In genomic region chr15:40564591-40565332, GRCh38 we compare ENCODE assay signal across 8 cellular contexts. TPM values are rescaled to one million over a fixed set of nuclear protein-coding genes. Genes with fewer than 3 reads are reported as not detected.
DNase-seq lines count a peak whose midpoint lies in the region; ATAC-seq, FAIRE-seq and TF ChIP-seq lines count a peak whose summit lies in the region.

A gene with protein sequence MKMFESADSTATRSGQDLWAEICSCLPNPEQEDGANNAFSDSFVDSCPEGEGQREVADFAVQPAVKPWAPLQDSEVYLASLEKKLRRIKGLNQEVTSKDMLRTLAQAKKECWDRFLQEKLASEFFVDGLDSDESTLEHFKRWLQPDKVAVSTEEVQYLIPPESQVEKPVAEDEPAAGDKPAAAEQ (minus strand): TSS chr15:40565042. CDS start chr15:40563015, 2,027 bp downstream.

- H3K27me3 ChIP-seq in HUES64 (ENCODE audit: insufficient read depth, low read length): no peaks in the 10 kb centered on the region
- no peaks in the 10 kb centered on the region for H3K27me3 ChIP-seq in OCI-LY1 (ENCODE audit: insufficient read depth, low read length)

- H3K4me3 ChIP-seq in HUES64 (ENCODE audit: low read length): peak within 1 kb of the TSS; percentile 75
- H3K4me3 ChIP-seq in OCI-LY1 (ENCODE audit: low read depth, low read length, poor library complexity, severe bottlenecking): peak within 1 kb of the TSS; percentile 86
- H3K4me3 ChIP-seq in mesodermal cell (ENCODE audit: extremely low read depth, insufficient read depth, low read length, poor library complexity, severe bottlenecking): peak within 1 kb of the TSS; percentile 85

- peak; percentile 92 for DNase-seq in Calu3
- peak; percentile 91 for DNase-seq in activated CD8-positive, alpha-beta memory T cell treated with anti-CD3 and anti-CD28 coated beads, Interleukin-2, amount 50 U/mL, for 4 hours
- peak; percentile 86 to 96 for DNase-seq in stimulated activated CD8-positive, alpha-beta memory T cell treated with anti-CD3 and anti-CD28 coated beads, Interleukin-15, amount 100 ng/mL, for 4 hours (ENCODE audit: low read depth in 2 of 2)

- H3K4me1 Mint-ChIP-seq in Calu3 (ENCODE audit: low read depth, unreplicated experiment): no peaks in the 10 kb centered on the region

- H3K27me3 Mint-ChIP-seq in Calu3 (ENCODE audit: unreplicated experiment): no peaks in the 10 kb centered on the region

- CTCF ChIA-PET in Calu3 (lab: Charles Lee): interaction anchor here (0.6 to 1.1 kb wide), 5 partner anchors 13 to 329 kb away, joined by 3 to 6 read pairs (median 3); partner anchors contain the start of gene VPS18

- 1% methylated on average over 40 of the region's 40 CpGs for WGBS in HUES64
- 1 to 2% methylated on average over 28 to 39 of the region's 40 CpGs for WGBS in mesodermal cell (ENCODE audit: insufficient coverage in 2 of 2), 2 experiments

- H3K36me3 ChIP-seq in HUES64 (ENCODE audit: insufficient read depth, low read length) (0 out of 2 replicates have a peak, but pooled peaks cover 6% of the 10 kb centered on the region), OCI-LY1 (ENCODE audit: insufficient read depth, low read length) (peaks cover 20% of the 10 kb centered on the region; the same call in 1 of the 2 replicates), mesodermal cell (ENCODE audit: control insufficient read depth, insufficient read depth, low read length) (peaks cover 25% of the 10 kb centered on the region)

- peaks cover 1% of the 10 kb centered on the region for H3K79me2 ChIP-seq in OCI-LY1 (ENCODE audit: insufficient read depth, low read length)

- H3K27ac Mint-ChIP-seq in Calu3 (ENCODE audit: unreplicated experiment): peak within 1 kb of the TSS; percentile 81

- H3K9me2 ChIP-seq in OCI-LY1 (ENCODE audit: low read depth, low read length): no peaks in the 10 kb centered on the region

- H4K20me1 ChIP-seq in OCI-LY1 (ENCODE audit: insufficient read depth, low read length): no peaks in the 10 kb centered on the region

- H3K27ac ChIP-seq in HUES64 (ENCODE audit: low read depth, low read length): no peak within 1 kb of the TSS
- peak within 1 kb of the TSS; percentile 31 for H3K27ac ChIP-seq in OCI-LY1 (ENCODE audit: low read depth, low read length, poor library complexity, severe bottlenecking)
- H3K27ac ChIP-seq in mesodermal cell (ENCODE audit: low read depth, low read length, severe bottlenecking): peak within 1 kb of the TSS; percentile 94

- H3K9me3 ChIP-seq in HUES64 (ENCODE audit: insufficient read depth, low read depth, low read length) (no peaks in the 10 kb centered on the region), OCI-LY1 (ENCODE audit: low read length) (no peaks in the 10 kb centered on the region), mesodermal cell (ENCODE audit: control insufficient read depth, low read length) (no peaks in the 10 kb centered on the region)

- FAIRE-seq in endometrium (lab: Jason Lieb, UNC): peak; percentile 94

- H3K4me1 ChIP-seq in HUES64 (ENCODE audit: insufficient read depth, low read length) (peaks cover 9% of the 10 kb centered on the region), OCI-LY1 (ENCODE audit: insufficient read depth, low read length, severe bottlenecking) (peaks cover 40% of the 10 kb centered on the region), mesodermal cell (ENCODE audit: control insufficient read depth, insufficient read depth, low read length, poor library complexity, severe bottlenecking) (no peaks in the 10 kb centered on the region)

- peak within 1 kb of the TSS; percentile 83; the same call in 1 of the 2 replicates for H2AFZ ChIP-seq in OCI-LY1 (ENCODE audit: low read length)

- H3K4me2 ChIP-seq in OCI-LY1 (ENCODE audit: low read length): peak within 1 kb of the TSS; percentile 86

- TF ChIP-seq CTCF in Calu3 (IDR thresholded peaks at IDR 0.05; ENCODE audit: unreplicated experiment): no peak
- TF ChIP-seq CTCF in OCI-LY1 (IDR thresholded peaks at IDR 0.05; ENCODE audit: low read length): no peak

- BruUV-seq in Calu3 (replicated peaks; lab: Mats Ljungman, UMichigan): TSS peak; percentile 78

- H3F3A ChIP-seq in OCI-LY1 (ENCODE audit: insufficient read depth, low read length): no peaks in the 10 kb centered on the region

- peak; percentile 94 for ATAC-seq in GM21447 (IDR thresholded peaks at IDR 0.05; ENCODE audit: unreplicated experiment)

- intact Hi-C loops in Calu3 (cut with micrococcal nuclease; ENCODE audit: unreplicated experiment): no loop called here

- peaks cover 26% of the 10 kb centered on the region for H3K36me3 Mint-ChIP-seq in Calu3 (ENCODE audit: insufficient read depth, unreplicated experiment)

- H3K4me3 Mint-ChIP-seq in Calu3 (ENCODE audit: low read depth, unreplicated experiment): peak within 1 kb of the TSS; percentile 73

- no peaks in the 10 kb centered on the region for H3K9me3 Mint-ChIP-seq in Calu3 (ENCODE audit: low read depth, unreplicated experiment)

- peak within 1 kb of the TSS; percentile 56 for H3K9ac ChIP-seq in HUES64 (ENCODE audit: low read depth, low read length)
- peak within 1 kb of the TSS; percentile 81 for H3K9ac ChIP-seq in OCI-LY1 (ENCODE audit: low read length)

RNA-seq across cellular contexts. Expression of the gene that starts here (rescaled TPM):
- total RNA-seq in Calu3 (2022): 11.4 and 13.6 TPM in 2 replicates
- 14.7 TPM for polyA plus RNA-seq in HUES64 (2013, experiment 1 of 2)
- 10.5 TPM for polyA plus RNA-seq in HUES64 (2013, experiment 2 of 2)
- polyA plus RNA-seq in mesodermal cell (2013, experiment 1 of 2): 18.5 TPM
- 23.1 TPM for polyA plus RNA-seq in mesodermal cell (2013, experiment 2 of 2)
